Comparison of ENCODE assay signal across 36 cellular contexts in the genomic region with DNA sequence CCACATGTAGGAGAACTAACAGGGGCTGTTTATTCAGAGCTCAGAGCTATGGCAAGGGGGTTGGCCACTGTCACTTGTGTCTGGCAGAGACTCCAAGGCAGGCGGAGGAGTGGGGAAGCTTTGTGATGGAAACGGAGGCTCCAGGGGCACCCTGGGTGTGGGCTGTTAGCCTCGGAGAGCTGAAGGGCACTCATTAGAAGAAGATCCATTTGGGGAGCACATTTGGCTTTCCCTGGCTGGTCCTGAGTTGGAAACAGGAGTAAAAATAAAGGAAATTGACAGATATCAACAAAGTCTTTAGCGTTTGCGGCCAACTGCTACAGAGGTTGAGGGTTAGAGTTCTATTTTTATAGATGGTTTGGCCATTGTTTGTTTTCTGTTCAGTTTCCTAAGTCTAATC.
"Had no signal": no experiment of that assay in that cellular context is flagged by ENCODE, and none has a peak within 500 bp of the region (broad histone marks: within the 10 kb centered on the region; RNA-seq: fewer than 3 reads in every experiment).

No MANE protein-coding gene starts in this region.

- H3K9me3 ChIP-seq: adrenal gland, body of pancreas, breast epithelium had no signal

- ATAC-seq: activated CD4-positive, alpha-beta T cell treated with anti-CD3 and anti-CD28 coated beads for 36 hours; activated CD4-positive, CD25-positive, alpha-beta regulatory T cell treated with anti-CD3 and anti-CD28 coated beads, Interleukin-2, amount 50 U/mL, for 24 hours; activated CD8-positive, alpha-beta memory T cell treated with anti-CD3 and anti-CD28 coated beads, Interleukin-2, amount 10 ng/mL, durations not matched to agents 7 days and 5 days; activated CD8-positive, alpha-beta T cell treated with anti-CD3 and anti-CD28 coated beads, Interleukin-2, amount 10 ng/mL, durations not matched to agents 7 days and 5 days; activated naive CD4-positive, alpha-beta T cell treated with anti-CD3 and anti-CD28 coated beads, Interleukin-2, amount 50 U/mL, for 72 hours; activated T-cell treated with anti-CD3 and anti-CD28 coated beads, Interleukin-2, amount 50 U/mL, for 4 hours; activated T-cell treated with anti-CD3 and anti-CD28 coated beads, Interleukin-2, amount 50 U/mL, for 72 hours; activated T-helper 17 cell treated with anti-CD3 and anti-CD28 coated beads, Interleukin-2, amount 50 U/mL, for 72 hours; body of pancreas had no signal

- H3K4me3 Mint-ChIP-seq: activated CD4-positive, alpha-beta memory T cell treated with anti-CD3 and anti-CD28 coated beads, Interleukin-2, amount 10 ng/mL, durations not matched to agents 7 days and 5 days; activated CD4-positive, alpha-beta T cell treated with anti-CD3 and anti-CD28 coated beads for 36 hours; activated CD4-positive, alpha-beta T cell treated with anti-CD3 and anti-CD28 coated beads, Interleukin-2, amount 10 ng/mL, durations not matched to agents 7 days and 5 days; activated CD8-positive, alpha-beta memory T cell treated with anti-CD3 and anti-CD28 coated beads, Interleukin-2, amount 10 ng/mL, durations not matched to agents 7 days and 5 days; activated CD8-positive, alpha-beta T cell treated with anti-CD3 and anti-CD28 coated beads, Interleukin-2, amount 10 ng/mL, durations not matched to agents 7 days and 5 days; activated naive CD4-positive, alpha-beta T cell treated with anti-CD3 and anti-CD28 coated beads for 36 hours; activated naive CD8-positive, alpha-beta T cell treated with anti-CD3 and anti-CD28 coated beads for 36 hours; activated T-cell treated with anti-CD3 and anti-CD28 coated beads, Interleukin-2, amount 50 U/mL, for 4 hours; activated T-cell treated with anti-CD3 and anti-CD28 coated beads, Interleukin-2, amount 50 U/mL, for 72 hours; activated T-helper 1 cell treated with anti-CD3 and anti-CD28 coated beads, Interleukin-12 subunit alpha, Interleukin-12 subunit beta, Interleukin-2, Interleukin-4 antibody, amounts not matched to agents 30 ng/mL and 10 ng/mL and 1 ng/mL, durations not matched to agents 14 hours and 24 hours and 36 hours; activated T-helper 17 cell treated with anti-CD3 and anti-CD28 coated beads, Interleukin-2, amount 50 U/mL, for 72 hours; T-helper 1 cell treated with Interleukin-12 subunit alpha and Interleukin-12 subunit beta and Interleukin-4 antibody, amounts not matched to agents 30 μg/mL and 1 μg/mL, for 36 hours; T-helper 2 cell treated with Interferon-gamma antibody and Interleukin-4, amounts not matched to agents 5 μg/mL and 100 μg/mL, for 36 hours had no signal

- H3K36me3 Mint-ChIP-seq: activated CD8-positive, alpha-beta memory T cell treated with anti-CD3 and anti-CD28 coated beads, Interleukin-2, amount 10 ng/mL, durations not matched to agents 7 days and 5 days; activated naive CD4-positive, alpha-beta T cell treated with anti-CD3 and anti-CD28 coated beads, Interleukin-2, amount 50 U/mL, for 72 hours; activated naive CD8-positive, alpha-beta T cell treated with anti-CD3 and anti-CD28 coated beads for 36 hours had no signal

- H3K27me3 Mint-ChIP-seq: activated CD4-positive, alpha-beta memory T cell treated with anti-CD3 and anti-CD28 coated beads, Interleukin-2, amount 10 ng/mL, durations not matched to agents 7 days and 5 days; activated CD4-positive, alpha-beta T cell treated with anti-CD3 and anti-CD28 coated beads, Interleukin-2, amount 10 ng/mL, durations not matched to agents 7 days and 5 days; activated CD8-positive, alpha-beta memory T cell treated with anti-CD3 and anti-CD28 coated beads, Interleukin-2, amount 10 ng/mL, durations not matched to agents 7 days and 5 days; activated naive CD8-positive, alpha-beta T cell treated with anti-CD3 and anti-CD28 coated beads for 36 hours had no signal

- H3K27me3 ChIP-seq: adrenal gland, body of pancreas, brain microvascular endothelial cell, breast epithelium had no signal

- DNase-seq: activated CD4-positive, alpha-beta memory T cell treated with anti-CD3 and anti-CD28 coated beads, Interleukin-2, amount 10 ng/mL, durations not matched to agents 7 days and 5 days; activated CD4-positive, alpha-beta T cell treated with anti-CD3 and anti-CD28 coated beads for 1 hour; activated CD4-positive, alpha-beta T cell treated with anti-CD3 and anti-CD28 coated beads for 36 hours; activated CD4-positive, alpha-beta T cell treated with anti-CD3 and anti-CD28 coated beads for 48 hours; activated CD4-positive, alpha-beta T cell treated with anti-CD3 and anti-CD28 coated beads, Interleukin-2, amount 10 ng/mL, durations not matched to agents 7 days and 5 days; activated CD4-positive, alpha-beta T cell treated with anti-CD3 and anti-CD28 coated beads, Interleukin-2, amount 50 U/mL, for 48 hours; activated CD4-positive, CD25-positive, alpha-beta regulatory T cell; activated CD8-positive, alpha-beta memory T cell treated with anti-CD3 and anti-CD28 coated beads for 24 hours; activated CD8-positive, alpha-beta memory T cell treated with anti-CD3 and anti-CD28 coated beads, Interleukin-2, amount 10 ng/mL, durations not matched to agents 7 days and 5 days; activated CD8-positive, alpha-beta memory T cell treated with anti-CD3 and anti-CD28 coated beads, Interleukin-2, amount 50 U/mL, for 48 hours; activated CD8-positive, alpha-beta T cell treated with anti-CD3 and anti-CD28 coated beads, Interleukin-2, amount 10 ng/mL, durations not matched to agents 7 days and 5 days; activated effector memory CD4-positive, alpha-beta T cell treated with anti-CD3 and anti-CD28 coated beads, Interleukin-2, amount 50 U/mL, for 16 hours; activated gamma-delta T cell treated with Interleukin-2 at 50 U/mL for 16 hours; activated naive CD4-positive, alpha-beta T cell; activated naive CD4-positive, alpha-beta T cell treated with anti-CD3 and anti-CD28 coated beads for 36 hours; activated naive CD4-positive, alpha-beta T cell treated with anti-CD3 and anti-CD28 coated beads, Interleukin-2, amount 50 U/mL, for 16 hours; activated naive CD8-positive, alpha-beta T cell treated with anti-CD3 and anti-CD28 coated beads for 36 hours; activated T-cell treated with anti-CD3 and anti-CD28 coated beads, Interleukin-2, amount 50 U/mL, for 4 hours; activated T-cell treated with anti-CD3 and anti-CD28 coated beads, Interleukin-2, amount 50 U/mL, for 72 hours; amniotic stem cell; aorta; body of pancreas; brain microvascular endothelial cell; central memory CD4-positive, alpha-beta T cell; T-helper 1 cell; T-helper 2 cell; T-helper 9 cell had no signal

- H3K9me3 Mint-ChIP-seq: activated CD4-positive, alpha-beta memory T cell treated with anti-CD3 and anti-CD28 coated beads, Interleukin-2, amount 10 ng/mL, durations not matched to agents 7 days and 5 days; activated CD4-positive, alpha-beta T cell treated with anti-CD3 and anti-CD28 coated beads, Interleukin-2, amount 10 ng/mL, durations not matched to agents 7 days and 5 days; activated naive CD4-positive, alpha-beta T cell treated with anti-CD3 and anti-CD28 coated beads for 36 hours; activated naive CD8-positive, alpha-beta T cell treated with anti-CD3 and anti-CD28 coated beads for 36 hours; activated T-cell treated with anti-CD3 and anti-CD28 coated beads, Interleukin-2, amount 50 U/mL, for 4 hours; activated T-helper 1 cell treated with anti-CD3 and anti-CD28 coated beads, Interleukin-12 subunit alpha, Interleukin-12 subunit beta, Interleukin-2, Interleukin-4 antibody, amounts not matched to agents 30 ng/mL and 10 ng/mL and 1 ng/mL, durations not matched to agents 14 hours and 24 hours and 36 hours; T-helper 1 cell treated with Interleukin-12 subunit alpha and Interleukin-12 subunit beta and Interleukin-4 antibody, amounts not matched to agents 30 μg/mL and 1 μg/mL, for 36 hours; T-helper 2 cell treated with Interferon-gamma antibody and Interleukin-4, amounts not matched to agents 5 μg/mL and 100 μg/mL, for 36 hours had no signal

- H3K27ac ChIP-seq: adrenal gland, body of pancreas, brain microvascular endothelial cell, breast epithelium, VCaP had no signal

- H3K36me3 ChIP-seq: adrenal gland, brain microvascular endothelial cell, breast epithelium had no signal

- H3K4me3 ChIP-seq: adrenal gland, body of pancreas, breast epithelium had no signal

- H3K4me1 ChIP-seq: adrenal gland, body of pancreas, breast epithelium had no signal

- H3K4me1 Mint-ChIP-seq: activated CD4-positive, alpha-beta memory T cell treated with anti-CD3 and anti-CD28 coated beads, Interleukin-2, amount 10 ng/mL, durations not matched to agents 7 days and 5 days; activated CD4-positive, alpha-beta T cell treated with anti-CD3 and anti-CD28 coated beads for 36 hours; activated CD4-positive, alpha-beta T cell treated with anti-CD3 and anti-CD28 coated beads, Interleukin-2, amount 10 ng/mL, durations not matched to agents 7 days and 5 days; activated CD8-positive, alpha-beta memory T cell treated with anti-CD3 and anti-CD28 coated beads, Interleukin-2, amount 10 ng/mL, durations not matched to agents 7 days and 5 days; activated naive CD8-positive, alpha-beta T cell treated with anti-CD3 and anti-CD28 coated beads for 36 hours; activated T-helper 17 cell treated with anti-CD3 and anti-CD28 coated beads, Interleukin-2, amount 50 U/mL, for 72 hours had no signal

- H3K27ac Mint-ChIP-seq: activated CD4-positive, alpha-beta memory T cell treated with anti-CD3 and anti-CD28 coated beads, Interleukin-2, amount 10 ng/mL, durations not matched to agents 7 days and 5 days; activated CD4-positive, alpha-beta T cell treated with anti-CD3 and anti-CD28 coated beads for 36 hours; activated CD4-positive, alpha-beta T cell treated with anti-CD3 and anti-CD28 coated beads, Interleukin-2, amount 10 ng/mL, durations not matched to agents 7 days and 5 days; activated CD8-positive, alpha-beta memory T cell treated with anti-CD3 and anti-CD28 coated beads, Interleukin-2, amount 10 ng/mL, durations not matched to agents 7 days and 5 days; activated CD8-positive, alpha-beta T cell treated with anti-CD3 and anti-CD28 coated beads, Interleukin-2, amount 10 ng/mL, durations not matched to agents 7 days and 5 days; activated naive CD4-positive, alpha-beta T cell treated with anti-CD3 and anti-CD28 coated beads for 36 hours; activated naive CD4-positive, alpha-beta T cell treated with anti-CD3 and anti-CD28 coated beads, Interleukin-2, amount 50 U/mL, for 72 hours; activated naive CD8-positive, alpha-beta T cell treated with anti-CD3 and anti-CD28 coated beads for 36 hours; activated T-cell treated with anti-CD3 and anti-CD28 coated beads, Interleukin-2, amount 50 U/mL, for 72 hours; activated T-helper 1 cell treated with anti-CD3 and anti-CD28 coated beads, Interleukin-12 subunit alpha, Interleukin-12 subunit beta, Interleukin-2, Interleukin-4 antibody, amounts not matched to agents 30 ng/mL and 10 ng/mL and 1 ng/mL, durations not matched to agents 14 hours and 24 hours and 36 hours; activated T-helper 17 cell treated with anti-CD3 and anti-CD28 coated beads, Interleukin-2, amount 50 U/mL, for 72 hours; T-helper 1 cell treated with Interleukin-12 subunit alpha and Interleukin-12 subunit beta and Interleukin-4 antibody, amounts not matched to agents 30 μg/mL and 1 μg/mL, for 36 hours; T-helper 2 cell treated with Interferon-gamma antibody and Interleukin-4, amounts not matched to agents 5 μg/mL and 100 μg/mL, for 36 hours had no signal
